In the genomic region with DNA sequence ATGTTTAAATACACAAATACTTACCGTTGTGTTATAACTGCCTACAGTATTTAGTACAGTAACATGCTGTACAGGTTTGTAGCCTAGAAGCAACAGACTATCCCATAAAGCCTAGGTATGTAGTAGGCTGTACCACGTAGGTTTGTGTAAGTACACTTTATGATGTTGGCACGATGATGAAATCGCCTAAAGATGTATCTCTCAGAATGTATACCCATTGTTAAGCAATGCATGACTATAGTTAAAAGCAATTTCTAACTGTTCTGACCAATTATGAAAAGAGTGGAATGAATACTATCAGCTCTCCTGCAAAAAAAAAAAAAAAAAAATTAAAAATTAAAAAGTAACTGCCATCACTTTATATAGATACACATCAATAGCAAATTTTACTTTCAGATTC, we compare ENCODE assay signal across 20 cellular contexts. TPM values are rescaled to one million over a fixed set of nuclear protein-coding genes. Genes with fewer than 3 reads are reported as not detected.
"Had no signal": no experiment of that assay in that cellular context is flagged by ENCODE, and none has a peak within 500 bp of the region (broad histone marks: within the 10 kb centered on the region; RNA-seq: fewer than 3 reads in every experiment).

No MANE protein-coding gene starts in this region.

- H3K27ac ChIP-seq: epithelial cell of prostate, esophagus muscularis mucosa, heart right ventricle, neutrophil, sigmoid colon, skin epidermis, tibial artery had no signal

- H3K4me3 ChIP-seq: esophagus muscularis mucosa, gastrocnemius medialis, heart right ventricle, mucosa of descending colon, sigmoid colon, skin epidermis, tibial artery had no signal

- H3K4me3 Mint-ChIP-seq: naive thymus-derived CD8-positive, alpha-beta T cell had no signal

- H3K9me3 Mint-ChIP-seq: naive thymus-derived CD8-positive, alpha-beta T cell had no signal

- H3K9me3 ChIP-seq: esophagus muscularis mucosa, gastrocnemius medialis, heart right ventricle, mucosa of descending colon, neutrophil, sigmoid colon, tibial artery had no signal

- ATAC-seq: gastrocnemius medialis; heart right ventricle; mucosa of descending colon; naive thymus-derived CD8-positive, alpha-beta T cell; stimulated activated naive CD8-positive, alpha-beta T cell treated with anti-CD3 and anti-CD28 coated beads, Interleukin-15, Interleukin-2, amounts not matched to agents 100 U/mL and 50 U/mL, for 24 hours had no signal

- FAIRE-seq: islet of Langerhans had no signal

- DNase-seq: cortex of kidney; effector memory CD4-positive, alpha-beta T cell; gastrocnemius medialis; heart right ventricle; hypothalamus; kidney glomerular epithelial cell; mucosa of descending colon; naive thymus-derived CD8-positive, alpha-beta T cell; posterior cingulate gyrus; sigmoid colon; stimulated activated CD4-positive, alpha-beta T cell treated with anti-CD3 and anti-CD28 coated beads, Interleukin-12 subunit alpha, Interleukin-12 subunit beta, amount 100 ng/mL, for 4 hours; stimulated activated CD4-positive, alpha-beta T cell treated with anti-CD3 and anti-CD28 coated beads, Interleukin-2, amount 100 ng/mL, for 48 hours; stimulated activated naive CD8-positive, alpha-beta T cell treated with anti-CD3 and anti-CD28 coated beads, Interleukin-15, Interleukin-2, amounts not matched to agents 100 U/mL and 50 U/mL, for 24 hours; tibial artery had no signal

- H3K27me3 ChIP-seq: esophagus muscularis mucosa, gastrocnemius medialis, heart right ventricle, neutrophil, sigmoid colon, tibial artery had no signal

- H3K27me3 Mint-ChIP-seq: naive thymus-derived CD8-positive, alpha-beta T cell had no signal

RNA-seq across cellular contexts. Expression of a gene that starts 43.2 kb away (rescaled TPM):
- total RNA-seq: naive thymus-derived CD8-positive, alpha-beta T cell had no signal
- polyA plus RNA-seq: liver; naive thymus-derived CD8-positive, alpha-beta T cell had no signal

RNA-seq across cellular contexts. Expression of a gene that starts 57.9 kb away (rescaled TPM):
- total RNA-seq: naive thymus-derived CD8-positive, alpha-beta T cell had no signal
- polyA plus RNA-seq: naive thymus-derived CD8-positive, alpha-beta T cell had no signal
